12 cellular contexts compared by ENCODE assay signal in genomic region chr10:24716295-24716694, GRCh38. TPM values are rescaled to one million over a fixed set of nuclear protein-coding genes. Genes with fewer than 3 reads are reported as not detected.
A peak's percentile ranks its signal among the peaks of the same experiment; 100 is the strongest.
DNase-seq lines count a peak whose midpoint lies in the region; ATAC-seq and TF ChIP-seq lines count a peak whose summit lies in the region.
"Had no signal": no experiment of that assay in that cellular context is flagged by ENCODE, and none has a peak within 500 bp of the region (broad histone marks: within the 10 kb centered on the region; RNA-seq: fewer than 3 reads in every experiment).

No MANE protein-coding gene starts in this region.

- intact Hi-C loops in Right ventricle myocardium superior (cut with DNase I) (no loop called here), dorsolateral prefrontal cortex (cut with DNase I) (no loop called here), left lung (cut with DNase I) (no loop called here)

- no peak overlapping the region for H3K4me3 ChIP-seq in right atrium auricular region
- H3K4me3 ChIP-seq in dorsolateral prefrontal cortex = peak overlapping the region in 52 of 59 donors; percentile 0 to 92 (median 82)
- H3K4me3 ChIP-seq in left lung = no peak overlapping the region
- H3K4me3 ChIP-seq: HAP-1 had no signal

- H3K36me3 ChIP-seq in right atrium auricular region (no peaks in the 10 kb centered on the region), left lung (peaks cover 0 to 3% of the 10 kb centered on the region in 2 donors)
- H3K36me3 ChIP-seq: HAP-1 had no signal

- ATAC-seq in Right ventricle myocardium superior (ENCODE audit: poor library complexity) (peak; percentile 26), left lung (peak; percentile 35), HG03039 (IDR thresholded peaks at IDR 0.05; ENCODE audit: unreplicated experiment) (no peak), HG03520 (IDR thresholded peaks at IDR 0.05; ENCODE audit: unreplicated experiment) (no peak)
- no peak for ATAC-seq in stimulated activated naive CD8-positive, alpha-beta T cell treated with anti-CD3 and anti-CD28 coated beads, Interleukin-15, Interleukin-2, amounts not matched to agents 100 U/mL and 50 U/mL, for 24 hours
- ATAC-seq: activated CD8-positive, alpha-beta memory T cell treated with anti-CD3 and anti-CD28 coated beads, Interleukin-2, amount 10 ng/mL, durations not matched to agents 7 days and 5 days had no signal

- no peak for DNase-seq in Right ventricle myocardium superior
- no peak for DNase-seq in right atrium auricular region (ENCODE audit: low spot score)
- peak in 1 of 10 donors; percentile 42 for DNase-seq in dorsolateral prefrontal cortex
- DNase-seq in left lung = peak in 1 of 2 donors; percentile 13
- no peak for DNase-seq in stimulated activated naive CD8-positive, alpha-beta T cell treated with anti-CD3 and anti-CD28 coated beads, Interleukin-15, Interleukin-2, amounts not matched to agents 100 U/mL and 50 U/mL, for 24 hours
- DNase-seq in DMS53 treated with DMSO at 0.1 percent for 48 hours (lab: John Stamatoyannopoulos, UW; ENCODE audit: unreplicated experiment) = no peak
- DNase-seq: activated CD8-positive, alpha-beta memory T cell treated with anti-CD3 and anti-CD28 coated beads, Interleukin-2, amount 10 ng/mL, durations not matched to agents 7 days and 5 days; activated naive CD4-positive, alpha-beta T cell treated with anti-CD3 and anti-CD28 coated beads for 36 hours had no signal

- H3K27me3 ChIP-seq in right atrium auricular region (no peaks in the 10 kb centered on the region), dorsolateral prefrontal cortex (no peaks in the 10 kb centered on the region), left lung (no peaks in the 10 kb centered on the region)

- no peak overlapping the region for H3K27ac ChIP-seq in right atrium auricular region
- H3K27ac ChIP-seq in dorsolateral prefrontal cortex = peak overlapping the region in 45 of 59 donors; percentile 1 to 98 (median 41)
- no peak overlapping the region for H3K27ac ChIP-seq in left lung
- H3K27ac ChIP-seq: VCaP had no signal

- TF ChIP-seq CTCF in right atrium auricular region (IDR thresholded peaks at IDR 0.05) (no peak), dorsolateral prefrontal cortex (IDR thresholded peaks at IDR 0.05 in 54 of 56, conservative IDR thresholded peaks at IDR 0.05 in 2 of 56; ENCODE audit: low read depth in 1 of 56, partially characterized antibody in 56 of 56) (no peak), left lung (IDR thresholded peaks at IDR 0.05) (no peak)

- H3K4me1 ChIP-seq in right atrium auricular region (peaks cover 0 to 72% of the 10 kb centered on the region in 2 donors), left lung (peaks cover 11 to 61% of the 10 kb centered on the region in 2 donors)

- H3K9me3 ChIP-seq in right atrium auricular region = no peaks in the 10 kb centered on the region
- no peaks in the 10 kb centered on the region for H3K9me3 ChIP-seq in left lung
- H3K9me3 ChIP-seq: HAP-1 had no signal

RNA-seq across cellular contexts. Expression of gene ARHGAP21, which starts 7.4 kb away (rescaled TPM):
- total RNA-seq in Right ventricle myocardium superior = 52.3 TPM
- total RNA-seq in right atrium auricular region = 10 to 100 TPM; 45.0 to 46.3 TPM
- total RNA-seq in dorsolateral prefrontal cortex = 100 to 1,000 TPM; 325 to 877 (median 454) TPM
- 10 to 100 TPM; 74.3 to 79.3 TPM for total RNA-seq in left lung

Comparison
In these comparisons a context has a peak if more than half of its experiments do, and no peak if none do; other contexts are left out.
1. ATAC-seq: peak in Right ventricle myocardium superior (single experiment) and left lung (single experiment); none in stimulated activated naive CD8-positive, alpha-beta T cell treated with anti-CD3 and anti-CD28 coated beads, Interleukin-15, Interleukin-2, amounts not matched to agents 100 U/mL and 50 U/mL, for 24 hours (single experiment), HG03039 (single experiment) and HG03520 (single experiment).
2. H3K27ac ChIP-seq: peak in dorsolateral prefrontal cortex (45 of 59); none in right atrium auricular region (0 of 2) and left lung (0 of 2).
3. H3K4me3 ChIP-seq: peak in dorsolateral prefrontal cortex (52 of 59); none in right atrium auricular region (0 of 2) and left lung (0 of 2).